8 cellular contexts compared by ENCODE assay signal in the genomic region with DNA sequence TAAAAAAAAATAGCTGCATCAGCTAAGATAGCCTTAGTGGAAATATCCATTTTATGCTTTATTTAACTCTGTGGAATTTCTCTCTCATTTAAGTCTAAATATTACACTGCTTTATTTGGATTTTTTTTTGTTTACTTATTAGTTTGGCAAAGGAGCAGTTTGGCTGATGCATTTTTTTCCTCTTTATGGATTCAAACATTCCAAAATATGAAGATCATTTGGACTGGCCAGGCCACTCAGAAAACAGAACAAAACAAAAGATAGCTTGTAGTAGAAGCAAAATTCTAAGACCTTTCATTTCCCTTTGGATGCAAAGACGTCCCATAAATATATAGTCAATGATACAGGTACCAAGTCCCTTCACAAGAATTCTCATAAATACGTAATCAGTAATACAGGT.
"Had no signal": no experiment of that assay in that cellular context is flagged by ENCODE, and none has a peak within 500 bp of the region (broad histone marks: within the 10 kb centered on the region; RNA-seq: fewer than 3 reads in every experiment).

No MANE protein-coding gene starts in this region.

- FAIRE-seq: HepG2 had no signal

- H3K27me3 Mint-ChIP-seq: IgD-negative memory B cell had no signal

- H3K4me1 Mint-ChIP-seq: IgD-negative memory B cell had no signal

- H3K4me3 Mint-ChIP-seq: HFFc6, IgD-negative memory B cell had no signal

- H3K4me3 ChIP-seq: HAP-1 had no signal

- H3K27ac Mint-ChIP-seq: HFFc6, IgD-negative memory B cell had no signal

- H3K4me1 ChIP-seq: HAP-1 had no signal

- DNase-seq: GOT3, HFFc6, KBM-7 had no signal

- H3K36me3 ChIP-seq: HAP-1 had no signal

- ATAC-seq: HCT116, HepG2 had no signal

- H3K27ac ChIP-seq: HL-60 had no signal

- H3K36me3 Mint-ChIP-seq: IgD-negative memory B cell had no signal

- H3K9me3 ChIP-seq: HAP-1 had no signal
